Comparison of ENCODE assay signal across 8 cellular contexts in the genomic region with DNA sequence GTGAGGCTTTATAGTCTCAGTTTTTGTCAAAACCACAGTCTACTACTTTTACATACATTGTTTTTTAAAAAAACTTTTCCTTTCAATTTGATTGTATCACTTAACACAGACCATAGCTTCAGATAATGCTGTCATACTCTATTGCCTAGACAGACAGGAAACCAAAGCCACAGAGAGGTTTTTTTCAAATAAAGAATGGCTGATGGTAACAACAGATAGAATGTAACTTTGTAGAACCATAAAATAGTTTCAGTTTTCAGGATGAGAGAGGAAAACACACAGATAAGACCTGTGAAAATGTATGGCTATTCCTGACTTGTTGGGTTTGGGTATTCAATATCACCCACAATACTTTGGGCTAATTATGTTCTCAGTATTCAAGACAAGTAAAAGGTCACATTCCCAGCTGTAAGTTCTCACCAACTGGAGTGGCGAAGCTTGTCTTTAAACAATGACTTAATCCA.
A peak's percentile ranks its signal among the peaks of the same experiment; 100 is the strongest.
DNase-seq lines count a peak whose midpoint lies in the region; ATAC-seq, FAIRE-seq and TF ChIP-seq lines count a peak whose summit lies in the region.
"Had no signal": no experiment of that assay in that cellular context is flagged by ENCODE, and none has a peak within 500 bp of the region (broad histone marks: within the 10 kb centered on the region; RNA-seq: fewer than 3 reads in every experiment).

No MANE protein-coding gene starts in this region.

- no peak overlapping the region for H3K27ac ChIP-seq in neuronal stem cell (replicated peaks; ENCODE audit: low read length)
- H3K27ac ChIP-seq in stomach: no peak overlapping the region

- no peak overlapping the region for H3K4ac ChIP-seq in neuronal stem cell (ENCODE audit: low read length)

- no peak for FAIRE-seq in RCC 7860 (lab: Jason Lieb, UNC)

- H3K18ac ChIP-seq in neuronal stem cell (ENCODE audit: low read length): no peak overlapping the region

- H2BK12ac ChIP-seq in neuronal stem cell (ENCODE audit: low read length): no peak overlapping the region

- no peak for TF ChIP-seq EP300 in stomach (IDR thresholded peaks at IDR 0.05)

- no peak for TF ChIP-seq POLR2A in stomach (IDR thresholded peaks at IDR 0.05)

- no peak overlapping the region for H3K9ac ChIP-seq in neuronal stem cell (ENCODE audit: low read depth, low read length, poor library complexity)

- intact Hi-C loops in stomach (cut with DNase I; ENCODE audit: low total_unique reads): no loop called here

- H3K4me2 ChIP-seq in neuronal stem cell (ENCODE audit: insufficient read depth, low read length, poor library complexity, severe bottlenecking): no peak overlapping the region

- H4K91ac ChIP-seq in neuronal stem cell (ENCODE audit: low read depth, low read length, poor library complexity): no peak overlapping the region

- no peak overlapping the region for H2AK5ac ChIP-seq in neuronal stem cell (ENCODE audit: low read depth, low read length)

- H2AFZ ChIP-seq in neuronal stem cell (ENCODE audit: low read length): peak overlapping the region; percentile 82

- peak; percentile 97 for ATAC-seq in GM19043 (IDR thresholded peaks at IDR 0.05; ENCODE audit: low read depth, unreplicated experiment)
- peak; percentile 86 for ATAC-seq in HG02798 (IDR thresholded peaks at IDR 0.05; ENCODE audit: poor library complexity, unreplicated experiment)

- no peak overlapping the region for H2BK5ac ChIP-seq in neuronal stem cell (ENCODE audit: low read length)

- H3K27me3 ChIP-seq in neuronal stem cell (ENCODE audit: control insufficient read depth in 3 of 3, insufficient read depth in 3 of 3, low read depth in 1 of 3, low read length in 3 of 3) (no peaks in the 10 kb centered on the region), stomach (no peaks in the 10 kb centered on the region)

- H2BK15ac ChIP-seq in neuronal stem cell (ENCODE audit: low read length): no peak overlapping the region

- H3K79me1 ChIP-seq in neuronal stem cell (ENCODE audit: low read depth, low read length): no peaks in the 10 kb centered on the region

- H3K4me3 ChIP-seq in neuronal stem cell (ENCODE audit: low read length in 2 of 2): no peak overlapping the region
- H3K4me3 ChIP-seq in stomach: no peak overlapping the region

- H3K9me3 ChIP-seq in neuronal stem cell (replicated peaks in 1 of 2; ENCODE audit: control insufficient read depth in 2 of 2, insufficient read depth in 1 of 2, low read depth in 1 of 2, low read length in 2 of 2): no peaks in the 10 kb centered on the region
- H3K9me3 ChIP-seq in stomach: no peaks in the 10 kb centered on the region

- no peak overlapping the region for H3K23ac ChIP-seq in neuronal stem cell (ENCODE audit: low read depth, low read length, poor library complexity)

- no peak overlapping the region for H4K8ac ChIP-seq in neuronal stem cell (ENCODE audit: low read depth, low read length)

- WGBS in neuronal stem cell (ENCODE audit: extremely low coverage in 2 of 2, insufficient read length in 2 of 2, insufficient replicate concordance in 1 of 2), 2 donors: no CpG with 5 or more reads among the region's 1 CpG
- WGBS in stomach, 5 donors: 53 to 80% (median 71%) methylated on average over 1 of the region's 1 CpG

- H2BK120ac ChIP-seq in neuronal stem cell (ENCODE audit: low read depth, low read length): no peak overlapping the region

- H3K4me1 ChIP-seq in neuronal stem cell (ENCODE audit: control insufficient read depth in 2 of 2, insufficient read depth in 1 of 2, low read depth in 1 of 2, low read length in 2 of 2) (peaks cover 0 to 11% of the 10 kb centered on the region in 2 donors), stomach (peaks cover 0 to 3% (median 0%) of the 10 kb centered on the region in 4 donors)

- no peak overlapping the region for H3K14ac ChIP-seq in neuronal stem cell (ENCODE audit: low read length)

- H3K36me3 ChIP-seq in neuronal stem cell (replicated peaks in 1 of 2; ENCODE audit: control insufficient read depth in 2 of 2, insufficient read depth in 2 of 2, low read length in 2 of 2) (no peaks in the 10 kb centered on the region), stomach (peaks cover 0 to 7% (median 2%) of the 10 kb centered on the region in 4 donors)

- DNase-seq in OCI-M1 (lab: John Stamatoyannopoulos, UW) (peak; percentile 74), neuronal stem cell (ENCODE audit: low spot score) (no peak), RCC 7860 (ENCODE audit: low spot score) (no peak), HuH-7 (ENCODE audit: low spot score) (no peak), stomach (no peak)
- DNase-seq: activated CD8-positive, alpha-beta memory T cell treated with anti-CD3 and anti-CD28 coated beads, Interleukin-2, amount 50 U/mL, for 4 hours had no signal

- TF ChIP-seq CTCF in stomach (IDR thresholded peaks at IDR 0.05): no peak
